Comparison of ENCODE assay signal across 19 cellular contexts in the genomic region with DNA sequence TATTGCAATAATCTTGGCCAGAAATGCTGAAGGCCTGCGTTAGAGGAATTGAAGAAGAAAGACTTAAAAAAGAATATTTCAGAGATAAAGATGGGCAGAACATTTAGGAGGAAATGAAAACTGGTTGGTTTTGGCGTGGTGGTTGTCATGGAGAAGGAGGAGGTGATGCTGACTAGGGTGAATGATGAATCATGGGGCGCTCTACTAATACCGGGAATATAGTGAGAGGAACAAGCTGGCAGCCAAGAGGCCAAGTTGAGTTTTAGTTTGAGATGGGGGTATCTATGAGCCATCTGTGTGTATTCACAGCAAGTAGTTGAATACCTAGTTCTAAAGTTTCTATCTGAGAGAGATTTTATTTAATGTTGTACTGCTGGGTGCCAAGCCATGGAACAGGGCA. TPM values are rescaled to one million over a fixed set of nuclear protein-coding genes. Genes with fewer than 3 reads are reported as not detected.
A peak's percentile ranks its signal among the peaks of the same experiment; 100 is the strongest.
DNase-seq lines count a peak whose midpoint lies in the region; ATAC-seq and TF ChIP-seq lines count a peak whose summit lies in the region.
"Had no signal": no experiment of that assay in that cellular context is flagged by ENCODE, and none has a peak within 500 bp of the region (broad histone marks: within the 10 kb centered on the region; RNA-seq: fewer than 3 reads in every experiment).

No MANE protein-coding gene starts in this region.

- H3K9me3 Mint-ChIP-seq in activated CD4-positive, alpha-beta memory T cell treated with anti-CD3 and anti-CD28 coated beads for 36 hours: no peaks in the 10 kb centered on the region
- no peaks in the 10 kb centered on the region for H3K9me3 Mint-ChIP-seq in activated CD4-positive, alpha-beta memory T cell treated with anti-CD3 and anti-CD28 coated beads, Interleukin-2, amount 10 ng/mL, durations not matched to agents 7 days and 5 days

- H3K36me3 Mint-ChIP-seq in activated CD4-positive, alpha-beta memory T cell treated with anti-CD3 and anti-CD28 coated beads for 36 hours: no peaks in the 10 kb centered on the region
- H3K36me3 Mint-ChIP-seq in activated CD4-positive, alpha-beta memory T cell treated with anti-CD3 and anti-CD28 coated beads, Interleukin-2, amount 10 ng/mL, durations not matched to agents 7 days and 5 days (ENCODE audit: low read depth): no peaks in the 10 kb centered on the region
- H3K36me3 Mint-ChIP-seq: naive thymus-derived CD4-positive, alpha-beta T cell had no signal

- no peak for TF ChIP-seq POLR2A in thyroid gland (IDR thresholded peaks at IDR 0.05)

- H3K9me2 ChIP-seq in hepatocyte (replicated peaks; ENCODE audit: insufficient read depth): no peaks in the 10 kb centered on the region

- H3K9me3 ChIP-seq in OCI-LY3 (ENCODE audit: insufficient read depth, low read length) (no peaks in the 10 kb centered on the region), aorta (ENCODE audit: control insufficient read depth, low read length) (no peaks in the 10 kb centered on the region), hepatocyte (ENCODE audit: low read depth) (no peaks in the 10 kb centered on the region), thyroid gland (no peaks in the 10 kb centered on the region)
- H3K9me3 ChIP-seq: psoas muscle, transverse colon had no signal

- H3K4me1 Mint-ChIP-seq in activated CD4-positive, alpha-beta memory T cell treated with anti-CD3 and anti-CD28 coated beads for 36 hours (ENCODE audit: low read depth): peaks cover 23% of the 10 kb centered on the region
- peaks cover 14% of the 10 kb centered on the region for H3K4me1 Mint-ChIP-seq in activated CD4-positive, alpha-beta memory T cell treated with anti-CD3 and anti-CD28 coated beads, Interleukin-2, amount 10 ng/mL, durations not matched to agents 7 days and 5 days
- H3K4me1 Mint-ChIP-seq: naive thymus-derived CD4-positive, alpha-beta T cell had no signal

- H3K27me3 ChIP-seq in OCI-LY3 (ENCODE audit: low read depth, low read length): no peaks in the 10 kb centered on the region
- no peaks in the 10 kb centered on the region for H3K27me3 ChIP-seq in aorta (ENCODE audit: control insufficient read depth in 1 of 2, insufficient read depth in 2 of 2, low read length in 1 of 2)
- H3K27me3 ChIP-seq in hepatocyte: no peaks in the 10 kb centered on the region
- H3K27me3 ChIP-seq in thyroid gland: no peaks in the 10 kb centered on the region
- H3K27me3 ChIP-seq: transverse colon had no signal

- CTCF ChIA-PET in activated CD4-positive, alpha-beta memory T cell treated with anti-CD3 and anti-CD28 coated beads for 36 hours (lab: Charles Lee): no interaction called here
- CTCF ChIA-PET in activated CD4-positive, alpha-beta memory T cell treated with anti-CD3 and anti-CD28 coated beads, Interleukin-2, amount 10 ng/mL, durations not matched to agents 7 days and 5 days (lab: Charles Lee): no interaction called here

- intact Hi-C loops in activated CD4-positive, alpha-beta memory T cell treated with anti-CD3 and anti-CD28 coated beads for 36 hours (cut with micrococcal nuclease): loop anchor here (2.0 kb wide), 1 partner anchor 76 kb away; no protein-coding TSS in a partner anchor
- intact Hi-C loops in aorta (cut with DNase I): no loop called here
- intact Hi-C loops in thyroid gland (cut with DNase I): no loop called here

- H3K4me1 ChIP-seq in OCI-LY3 (ENCODE audit: low read length): peaks cover 34% of the 10 kb centered on the region
- H3K4me1 ChIP-seq in aorta (ENCODE audit: control insufficient read depth in 1 of 2, insufficient read depth in 2 of 2, low read length in 2 of 2): no peaks in the 10 kb centered on the region
- no peaks in the 10 kb centered on the region for H3K4me1 ChIP-seq in hepatocyte (ENCODE audit: insufficient read depth)
- no peaks in the 10 kb centered on the region for H3K4me1 ChIP-seq in thyroid gland
- H3K4me1 ChIP-seq: psoas muscle, transverse colon had no signal

- H3K4me3 Mint-ChIP-seq in activated CD4-positive, alpha-beta memory T cell treated with anti-CD3 and anti-CD28 coated beads for 36 hours: no peak overlapping the region
- no peak overlapping the region for H3K4me3 Mint-ChIP-seq in activated CD4-positive, alpha-beta memory T cell treated with anti-CD3 and anti-CD28 coated beads, Interleukin-2, amount 10 ng/mL, durations not matched to agents 7 days and 5 days
- H3K4me3 Mint-ChIP-seq: naive thymus-derived CD4-positive, alpha-beta T cell had no signal

- H3K4me2 ChIP-seq in OCI-LY3 (ENCODE audit: low read length) (peak overlapping the region; percentile 68), hepatocyte (no peak overlapping the region)
- H3K4me2 ChIP-seq: KMS-11 had no signal

- H3K27ac ChIP-seq in OCI-LY3 (ENCODE audit: low read length) (peak overlapping the region; percentile 81), aorta (ENCODE audit: low read depth in 1 of 2, low read length in 2 of 2) (no peak overlapping the region), hepatocyte (no peak overlapping the region), thyroid gland (no peak overlapping the region)
- H3K27ac ChIP-seq: coronary artery, KMS-11, psoas muscle, transverse colon had no signal

- H2AFZ ChIP-seq in OCI-LY3 (ENCODE audit: low read depth, low read length) (peak overlapping the region; percentile 44; the same call in 1 of the 2 replicates), hepatocyte (no peak overlapping the region)

- H3K4me3 ChIP-seq in OCI-LY3 (ENCODE audit: low read length) (peak overlapping the region; percentile 28), aorta (ENCODE audit: low read length in 2 of 2) (no peak overlapping the region), hepatocyte (no peak overlapping the region), thyroid gland (replicated peaks in 1 of 3) (no peak overlapping the region)
- H3K4me3 ChIP-seq: coronary artery, psoas muscle, transverse colon had no signal

- no peak overlapping the region for H3K27ac Mint-ChIP-seq in activated CD4-positive, alpha-beta memory T cell treated with anti-CD3 and anti-CD28 coated beads for 36 hours
- H3K27ac Mint-ChIP-seq in activated CD4-positive, alpha-beta memory T cell treated with anti-CD3 and anti-CD28 coated beads, Interleukin-2, amount 10 ng/mL, durations not matched to agents 7 days and 5 days: no peak overlapping the region
- H3K27ac Mint-ChIP-seq: naive thymus-derived CD4-positive, alpha-beta T cell had no signal

- DNase-seq in activated CD4-positive, alpha-beta memory T cell treated with anti-CD3 and anti-CD28 coated beads for 36 hours: peak; percentile 67
- DNase-seq in activated CD4-positive, alpha-beta memory T cell treated with anti-CD3 and anti-CD28 coated beads, Interleukin-2, amount 10 ng/mL, durations not matched to agents 7 days and 5 days: no peak
- peak; percentile 6 to 21 (median 13) for DNase-seq in stimulated activated CD4-positive, alpha-beta T cell treated with anti-CD3 and anti-CD28 coated beads, TNF-alpha, amount 100 ng/mL, for 48 hours (ENCODE audit: low read depth in 3 of 3)
- DNase-seq in aorta: no peak
- no peak for DNase-seq in hepatocyte (ENCODE audit: low spot score)
- no peak for DNase-seq in thyroid gland
- DNase-seq: activated gamma-delta T cell treated with Interleukin-2 at 50 U/mL for 16 hours; DMS79; naive thymus-derived CD4-positive, alpha-beta T cell; NCI-H1417; NCI-H2171 treated with DMSO at 0.1 percent for 48 hours; psoas muscle; SHP77; transverse colon had no signal

- H3K79me2 ChIP-seq in OCI-LY3 (ENCODE audit: low read length): no peaks in the 10 kb centered on the region
- H3K79me2 ChIP-seq in hepatocyte: no peaks in the 10 kb centered on the region

- 85 to 86% methylated on average over 4 of the region's 4 CpGs for WGBS in aorta, 2 donors
- 90% methylated on average over 4 of the region's 4 CpGs for WGBS in hepatocyte (ENCODE audit: low lambda C conversion rate, missing lambda C conversion rate)
- 87 to 88% methylated on average over 4 of the region's 4 CpGs for WGBS in thyroid gland, 2 donors

- no peaks in the 10 kb centered on the region for H3K36me3 ChIP-seq in OCI-LY3 (replicated peaks; ENCODE audit: low read depth, low read length)
- H3K36me3 ChIP-seq in aorta (ENCODE audit: control insufficient read depth in 1 of 2, insufficient read depth in 2 of 2, low read length in 1 of 2): no peaks in the 10 kb centered on the region
- no peaks in the 10 kb centered on the region for H3K36me3 ChIP-seq in hepatocyte (replicated peaks; ENCODE audit: insufficient read depth, low read depth)
- H3K36me3 ChIP-seq in thyroid gland: no peaks in the 10 kb centered on the region
- H3K36me3 ChIP-seq: transverse colon had no signal

- TF ChIP-seq CTCF in OCI-LY3 (IDR thresholded peaks at IDR 0.05; ENCODE audit: low read depth, low read length) (no peak), hepatocyte (IDR thresholded peaks at IDR 0.05; ENCODE audit: poor library complexity) (no peak), thyroid gland (IDR thresholded peaks at IDR 0.05) (no peak)

- ATAC-seq in GM21786 (IDR thresholded peaks at IDR 0.05; ENCODE audit: unreplicated experiment) (peak; percentile 68), aorta (ENCODE audit: low FRiP score) (no peak)
- ATAC-seq: naive thymus-derived CD4-positive, alpha-beta T cell; psoas muscle had no signal

- peak overlapping the region; percentile 37; the same call in 1 of the 2 replicates for H3K9ac ChIP-seq in OCI-LY3 (ENCODE audit: low read length)
- H3K9ac ChIP-seq: KMS-11 had no signal

- POLR2A ChIA-PET in activated CD4-positive, alpha-beta memory T cell treated with anti-CD3 and anti-CD28 coated beads for 36 hours (lab: Charles Lee): no interaction called here
- POLR2A ChIA-PET in activated CD4-positive, alpha-beta memory T cell treated with anti-CD3 and anti-CD28 coated beads, Interleukin-2, amount 10 ng/mL, durations not matched to agents 7 days and 5 days (lab: Charles Lee): no interaction called here

- H4K20me1 ChIP-seq in OCI-LY3 (ENCODE audit: insufficient read depth, low read length) (no peaks in the 10 kb centered on the region), hepatocyte (ENCODE audit: insufficient read depth, poor library complexity, severe bottlenecking) (no peaks in the 10 kb centered on the region)

- H3K27me3 Mint-ChIP-seq in activated CD4-positive, alpha-beta memory T cell treated with anti-CD3 and anti-CD28 coated beads for 36 hours: peaks cover 10% of the 10 kb centered on the region
- H3K27me3 Mint-ChIP-seq in activated CD4-positive, alpha-beta memory T cell treated with anti-CD3 and anti-CD28 coated beads, Interleukin-2, amount 10 ng/mL, durations not matched to agents 7 days and 5 days: peaks cover 7% of the 10 kb centered on the region

RNA-seq across cellular contexts. Expression of gene GAP43, which starts 6.8 kb away (rescaled TPM):
- total RNA-seq in activated CD4-positive, alpha-beta memory T cell treated with anti-CD3 and anti-CD28 coated beads for 36 hours: not detected
- total RNA-seq in activated CD4-positive, alpha-beta memory T cell treated with anti-CD3 and anti-CD28 coated beads, Interleukin-2, amount 10 ng/mL, durations not matched to agents 7 days and 5 days: not detected
- total RNA-seq in aorta (1 to 10 TPM; 1.1 to 5.1 TPM), hepatocyte (0.60 and 0.92 TPM in 2 replicates), thyroid gland (not detected)
- polyA plus RNA-seq in aorta (10 to 100 TPM; 17.5 to 40.9 TPM), hepatocyte (0.81 and 0.97 TPM in 2 replicates)
- total RNA-seq: epithelial cell of proximal tubule; naive thymus-derived CD4-positive, alpha-beta T cell had no signal
- polyA plus RNA-seq: naive thymus-derived CD4-positive, alpha-beta T cell had no signal

Comparison
In these comparisons a context has a peak if more than half of its experiments do, and no peak if none do; other contexts are left out.
1. DNase-seq: peak in activated CD4-positive, alpha-beta memory T cell treated with anti-CD3 and anti-CD28 coated beads for 36 hours (single experiment) and stimulated activated CD4-positive, alpha-beta T cell treated with anti-CD3 and anti-CD28 coated beads, TNF-alpha, amount 100 ng/mL, for 48 hours (3 of 3); none in activated CD4-positive, alpha-beta memory T cell treated with anti-CD3 and anti-CD28 coated beads, Interleukin-2, amount 10 ng/mL, durations not matched to agents 7 days and 5 days (single experiment), aorta (0 of 2), hepatocyte (single experiment) and thyroid gland (0 of 2).